8 cellular contexts compared by ENCODE assay signal in genomic region chr2:39778775-39779751, GRCh38. TPM values are rescaled to one million over a fixed set of nuclear protein-coding genes. Genes with fewer than 3 reads are reported as not detected.
DNase-seq lines count a peak whose midpoint lies in the region; ATAC-seq and TF ChIP-seq lines count a peak whose summit lies in the region.

THUMPD2 (minus strand) TSS chr2:39779258; CDS start chr2:39779239, 19 bp downstream.

- DNase-seq in BE2C (peak; percentile 80), NCI-H524 (lab: John Stamatoyannopoulos, UW) (peak; percentile 64 to 84), dorsolateral prefrontal cortex (peak; percentile 41 to 82 (median 56)), lower leg skin (ENCODE audit: low spot score in 2 of 2) (peak; percentile 38 to 90)
- peak; percentile 46 to 50 for DNase-seq in activated CD4-positive, alpha-beta T cell treated with anti-CD3 and anti-CD28 coated beads, Interleukin-2, amount 50 U/mL, for 4 hours
- DNase-seq in stimulated activated CD4-positive, alpha-beta T cell treated with anti-CD3 and anti-CD28 coated beads, Interleukin-4, amount 100 ng/mL, for 4 hours: peak; percentile 52 to 65

- H3K36me3 ChIP-seq in BE2C: peaks cover 13% of the 10 kb centered on the region

- ATAC-seq in GM19035 (IDR thresholded peaks at IDR 0.05; ENCODE audit: unreplicated experiment) (peak; percentile 78), HG03280 (IDR thresholded peaks at IDR 0.05; ENCODE audit: unreplicated experiment) (peak; percentile 89)

- 2 to 5% methylated on average over 28 to 44 of the region's 58 CpGs for WGBS in lower leg skin, 2 donors

- H3K9me3 ChIP-seq in BE2C: peaks cover 3% of the 10 kb centered on the region; the same call in 1 of the 2 replicates

- peak within 1 kb of the TSS; percentile 5 to 94 (median 83) for H3K27ac ChIP-seq in dorsolateral prefrontal cortex

- no peak for TF ChIP-seq POLR2A in lower leg skin (IDR thresholded peaks at IDR 0.05)

- TF ChIP-seq CTCF in BE2C (IDR thresholded peaks at IDR 0.05; ENCODE audit: low read depth, low read length) (no peak), dorsolateral prefrontal cortex (IDR thresholded peaks at IDR 0.05 in 54 of 56, conservative IDR thresholded peaks at IDR 0.05 in 2 of 56; ENCODE audit: low read depth in 1 of 56, partially characterized antibody in 56 of 56) (peak in 3 of 56 donors; percentile 7 to 16 (median 12)), lower leg skin (IDR thresholded peaks at IDR 0.05) (no peak)

- no peaks in the 10 kb centered on the region; the same call in 1 of the 2 replicates for H3K4me1 ChIP-seq in BE2C

- H3K27me3 ChIP-seq in BE2C (no peaks in the 10 kb centered on the region), dorsolateral prefrontal cortex (no peaks in the 10 kb centered on the region)

- intact Hi-C loops in dorsolateral prefrontal cortex (cut with DNase I): no loop called here
- intact Hi-C loops in lower leg skin (cut with DNase I; ENCODE audit: low total_unique reads): no loop called here

- peak within 1 kb of the TSS; percentile 71 for H3K4me3 ChIP-seq in BE2C (ENCODE audit: low read depth, low read length)
- H3K4me3 ChIP-seq in dorsolateral prefrontal cortex: peak within 1 kb of the TSS; percentile 58 to 100 (median 94)
- H3K4me3 ChIP-seq in lower leg skin (ENCODE audit: low read depth, poor library complexity, severe bottlenecking): peak within 1 kb of the TSS; percentile 93

RNA-seq across cellular contexts. Expression of gene THUMPD2, which starts in this region (rescaled TPM):
- polyA plus RNA-seq in BE2C (2012; ENCODE audit: insufficient read depth, insufficient read length, low read depth): 18.2 TPM
- total RNA-seq in dorsolateral prefrontal cortex: 10 to 100 TPM in 118 of 120 experiments, 1 to 10 TPM in 2; 9.8 to 24.5 (median 14.2) TPM
- total RNA-seq in lower leg skin: 10 to 100 TPM; 11.1 to 18.0 (median 14.7) TPM

Comparison
In these comparisons a context has a peak if more than half of its experiments do, and no peak if none do; other contexts are left out.
1. Peak in every context shown above with its lines: DNase-seq, ATAC-seq, H3K4me3 ChIP-seq and H3K27ac ChIP-seq.